ENCODE assay signal across 23 cellular contexts in genomic region chr16:86120982-86121242, GRCh38.
DNase-seq lines count a peak whose midpoint lies in the region; ATAC-seq, FAIRE-seq and TF ChIP-seq lines count a peak whose summit lies in the region.
"Had no signal": no experiment of that assay in that cellular context is flagged by ENCODE, and none has a peak within 500 bp of the region (broad histone marks: within the 10 kb centered on the region; RNA-seq: fewer than 3 reads in every experiment).

No MANE protein-coding gene starts in this region.

- CTCF ChIA-PET in GM12878 (lab: Yijun Ruan, JAX) = interaction anchor here (1.1 to 1.5 kb wide), 3 partner anchors 10 to 300 kb away, joined by 3 to 5 read pairs (median 4); no protein-coding TSS in a partner anchor
- CTCF ChIA-PET in CD4-positive, alpha-beta T cell (lab: Charles Lee) = no interaction called here
- CTCF ChIA-PET in activated CD8-positive, alpha-beta memory T cell treated with anti-CD3 and anti-CD28 coated beads, Interleukin-2, amount 10 ng/mL, durations not matched to agents 7 days and 5 days (lab: Charles Lee) = no interaction called here

- H3K9me3 ChIP-seq in GM12878 (replicated peaks; ENCODE audit: control insufficient read depth, insufficient read depth, low read length) = no peaks in the 10 kb centered on the region
- no peaks in the 10 kb centered on the region for H3K9me3 ChIP-seq in CD4-positive, alpha-beta T cell (ENCODE audit: control insufficient read depth, low read length)

- H3K79me2 ChIP-seq in GM12878 (ENCODE audit: control insufficient read depth, insufficient read depth, low read length) = no peaks in the 10 kb centered on the region

- no peak for TF ChIP-seq EP300 in GM12878 (IDR thresholded peaks at IDR 0.05; ENCODE audit: borderline replicate concordance in 1 of 2, control insufficient read depth in 1 of 2, low read depth in 2 of 2, low read length in 2 of 2)

- no peaks in the 10 kb centered on the region for H3K36me3 Mint-ChIP-seq in activated T-cell treated with anti-CD3 and anti-CD28 coated beads, Interleukin-2, amount 50 U/mL, for 4 hours (ENCODE audit: insufficient read depth)
- H3K36me3 Mint-ChIP-seq in activated T-cell treated with anti-CD3 and anti-CD28 coated beads, Interleukin-2, amount 50 U/mL, for 72 hours (ENCODE audit: insufficient read depth in 2 of 2) = no peaks in the 10 kb centered on the region
- H3K36me3 Mint-ChIP-seq in osteocyte (ENCODE audit: unreplicated experiment) = no peaks in the 10 kb centered on the region
- H3K36me3 Mint-ChIP-seq in CD4-positive, alpha-beta T cell (ENCODE audit: low read depth) = no peaks in the 10 kb centered on the region
- H3K36me3 Mint-ChIP-seq in activated CD8-positive, alpha-beta memory T cell treated with anti-CD3 and anti-CD28 coated beads, Interleukin-2, amount 10 ng/mL, durations not matched to agents 7 days and 5 days = no peaks in the 10 kb centered on the region
- H3K36me3 Mint-ChIP-seq: CD8-positive, alpha-beta T cell had no signal

- no peak overlapping the region for H2AFZ ChIP-seq in GM12878 (ENCODE audit: control insufficient read depth, low read depth, low read length)
- H2AFZ ChIP-seq: GM23338 had no signal

- H3K27me3 ChIP-seq in GM12878 (replicated peaks in 1 of 2; ENCODE audit: control insufficient read depth in 2 of 2, insufficient read depth in 2 of 2, low read length in 1 of 2) = peaks cover 0 to 4% of the 10 kb centered on the region in 2 experiments; a peak in 2 of 4 replicates
- H3K27me3 ChIP-seq in CD4-positive, alpha-beta T cell (ENCODE audit: control insufficient read depth, insufficient read depth, low read length) = peaks cover 23% of the 10 kb centered on the region

- BruUV-seq in GM12878 (replicated peaks; lab: Mats Ljungman, UMichigan) = no TSS peak

- no peak overlapping the region for H3K4me3 ChIP-seq in GM12878
- H3K4me3 ChIP-seq: GM23338 had no signal

- no peak overlapping the region for H3K27ac Mint-ChIP-seq in activated T-cell treated with anti-CD3 and anti-CD28 coated beads, Interleukin-2, amount 50 U/mL, for 72 hours
- H3K27ac Mint-ChIP-seq in osteocyte (ENCODE audit: unreplicated experiment) = no peak overlapping the region
- no peak overlapping the region for H3K27ac Mint-ChIP-seq in CD4-positive, alpha-beta T cell
- H3K27ac Mint-ChIP-seq in activated CD8-positive, alpha-beta memory T cell treated with anti-CD3 and anti-CD28 coated beads, Interleukin-2, amount 10 ng/mL, durations not matched to agents 7 days and 5 days = no peak overlapping the region
- H3K27ac Mint-ChIP-seq: B cell; CD8-positive, alpha-beta T cell; GM23338; H9 had no signal

- H3K4me1 ChIP-seq in GM12878 (ENCODE audit: control insufficient read depth, insufficient read depth, low read length) = no peaks in the 10 kb centered on the region

- SMC1A ChIA-PET in GM12878 (lab: Charles Lee; ENCODE audit: uncharacterized antibody, unreplicated experiment) = interaction anchor here (0.8 to 2.1 kb wide), 8 partner anchors 16 to 398 kb away, joined by 3 to 8 read pairs (median 4); no protein-coding TSS in a partner anchor

- POLR2A ChIA-PET in GM12878 (lab: Charles Lee) = interaction anchor here (0.6 kb wide), 2 partner anchors 23 to 1641 kb away, joined by 3 read pairs; no protein-coding TSS in a partner anchor
- POLR2A ChIA-PET in CD4-positive, alpha-beta T cell (lab: Charles Lee) = no interaction called here

- H3K36me3 ChIP-seq in GM12878 (ENCODE audit: control insufficient read depth in 2 of 2, insufficient read depth in 2 of 2, low read length in 1 of 2) = no peaks in the 10 kb centered on the region

- 30% methylated on average over 2 of the region's 2 CpGs for WGBS in GM12878 (ENCODE audit: insufficient coverage, insufficient replicate concordance, low lambda C conversion rate, missing lambda C conversion rate)

- intact Hi-C loops in GM12878 (cut with micrococcal nuclease; ENCODE audit: unreplicated experiment) = no loop called here
- intact Hi-C loops in CD4-positive, alpha-beta T cell (cut with DNase I, micrococcal nuclease) = no loop called here

- H3K4me3 Mint-ChIP-seq in activated T-cell treated with anti-CD3 and anti-CD28 coated beads, Interleukin-2, amount 50 U/mL, for 4 hours = no peak overlapping the region
- H3K4me3 Mint-ChIP-seq in activated T-cell treated with anti-CD3 and anti-CD28 coated beads, Interleukin-2, amount 50 U/mL, for 72 hours = no peak overlapping the region
- no peak overlapping the region for H3K4me3 Mint-ChIP-seq in osteocyte (ENCODE audit: unreplicated experiment)
- no peak overlapping the region for H3K4me3 Mint-ChIP-seq in CD4-positive, alpha-beta T cell
- no peak overlapping the region for H3K4me3 Mint-ChIP-seq in activated CD8-positive, alpha-beta memory T cell treated with anti-CD3 and anti-CD28 coated beads, Interleukin-2, amount 10 ng/mL, durations not matched to agents 7 days and 5 days
- H3K4me3 Mint-ChIP-seq: B cell; CD8-positive, alpha-beta T cell; GM23338; H9 had no signal

- H3K4me1 Mint-ChIP-seq in activated T-cell treated with anti-CD3 and anti-CD28 coated beads, Interleukin-2, amount 50 U/mL, for 4 hours (ENCODE audit: low read depth) = no peaks in the 10 kb centered on the region
- peaks cover 4% of the 10 kb centered on the region for H3K4me1 Mint-ChIP-seq in activated T-cell treated with anti-CD3 and anti-CD28 coated beads, Interleukin-2, amount 50 U/mL, for 72 hours (ENCODE audit: low read depth)
- H3K4me1 Mint-ChIP-seq in osteocyte (ENCODE audit: unreplicated experiment) = peaks cover 2% of the 10 kb centered on the region
- H3K4me1 Mint-ChIP-seq in CD4-positive, alpha-beta T cell (ENCODE audit: low read depth) = no peaks in the 10 kb centered on the region
- H3K4me1 Mint-ChIP-seq in activated CD8-positive, alpha-beta memory T cell treated with anti-CD3 and anti-CD28 coated beads, Interleukin-2, amount 10 ng/mL, durations not matched to agents 7 days and 5 days = no peaks in the 10 kb centered on the region
- H3K4me1 Mint-ChIP-seq: B cell had no signal

- DNase-seq in activated T-cell treated with anti-CD3 and anti-CD28 coated beads, Interleukin-2, amount 50 U/mL, for 4 hours = no peak
- DNase-seq in activated T-cell treated with anti-CD3 and anti-CD28 coated beads, Interleukin-2, amount 50 U/mL, for 72 hours = no peak
- DNase-seq in GM12878 (ENCODE audit: low read depth, low spot score) (no peak), osteocyte (ENCODE audit: extremely low spot score, unreplicated experiment) (peak; percentile 8), NCI-H446 (lab: John Stamatoyannopoulos, UW) (no peak)
- DNase-seq in CD4-positive, alpha-beta T cell = no peak
- DNase-seq in activated CD8-positive, alpha-beta memory T cell treated with anti-CD3 and anti-CD28 coated beads, Interleukin-2, amount 10 ng/mL, durations not matched to agents 7 days and 5 days = no peak
- DNase-seq: 8988T; ACHN; CD8-positive, alpha-beta T cell; COR-L47; DMS153; DMS79 treated with DMSO at 0.1 percent for 48 hours; EL; H9 had no signal

- H3K9me3 Mint-ChIP-seq in activated T-cell treated with anti-CD3 and anti-CD28 coated beads, Interleukin-2, amount 50 U/mL, for 4 hours = no peaks in the 10 kb centered on the region
- no peaks in the 10 kb centered on the region for H3K9me3 Mint-ChIP-seq in activated T-cell treated with anti-CD3 and anti-CD28 coated beads, Interleukin-2, amount 50 U/mL, for 72 hours
- H3K9me3 Mint-ChIP-seq in osteocyte (ENCODE audit: unreplicated experiment) = no peaks in the 10 kb centered on the region
- no peaks in the 10 kb centered on the region for H3K9me3 Mint-ChIP-seq in CD4-positive, alpha-beta T cell
- no peaks in the 10 kb centered on the region for H3K9me3 Mint-ChIP-seq in activated CD8-positive, alpha-beta memory T cell treated with anti-CD3 and anti-CD28 coated beads, Interleukin-2, amount 10 ng/mL, durations not matched to agents 7 days and 5 days (ENCODE audit: low read depth)
- H3K9me3 Mint-ChIP-seq: CD8-positive, alpha-beta T cell; GM23338; H9 had no signal

- H3K27me3 Mint-ChIP-seq in activated T-cell treated with anti-CD3 and anti-CD28 coated beads, Interleukin-2, amount 50 U/mL, for 4 hours (ENCODE audit: low read depth) = peaks cover 11% of the 10 kb centered on the region
- peaks cover 42% of the 10 kb centered on the region for H3K27me3 Mint-ChIP-seq in activated T-cell treated with anti-CD3 and anti-CD28 coated beads, Interleukin-2, amount 50 U/mL, for 72 hours (ENCODE audit: low read depth)
- peaks cover 27% of the 10 kb centered on the region for H3K27me3 Mint-ChIP-seq in osteocyte (ENCODE audit: unreplicated experiment)
- H3K27me3 Mint-ChIP-seq in CD4-positive, alpha-beta T cell = peaks cover 24% of the 10 kb centered on the region
- H3K27me3 Mint-ChIP-seq in activated CD8-positive, alpha-beta memory T cell treated with anti-CD3 and anti-CD28 coated beads, Interleukin-2, amount 10 ng/mL, durations not matched to agents 7 days and 5 days = peaks cover 8% of the 10 kb centered on the region

- ATAC-seq in activated T-cell treated with anti-CD3 and anti-CD28 coated beads, Interleukin-2, amount 50 U/mL, for 4 hours = peak; percentile 17 to 43
- no peak for ATAC-seq in activated T-cell treated with anti-CD3 and anti-CD28 coated beads, Interleukin-2, amount 50 U/mL, for 72 hours (replicated peaks in 1 of 2)
- ATAC-seq in GM12878 = no peak
- no peak for ATAC-seq in CD4-positive, alpha-beta T cell (ENCODE audit: poor library complexity)
- no peak for ATAC-seq in activated CD8-positive, alpha-beta memory T cell treated with anti-CD3 and anti-CD28 coated beads, Interleukin-2, amount 10 ng/mL, durations not matched to agents 7 days and 5 days
- ATAC-seq: CD8-positive, alpha-beta T cell; GM23338; HepG2 had no signal

- no peak overlapping the region for H3K4me2 ChIP-seq in GM12878 (ENCODE audit: control insufficient read depth, insufficient read depth)
- H3K4me2 ChIP-seq: GM23338 had no signal

- no peak for TF ChIP-seq RAD21 in GM12878 (IDR thresholded peaks at IDR 0.05; ENCODE audit: insufficient read depth, low read depth, low read length)

- RAD21 ChIA-PET in GM12878 (lab: Charles Lee; ENCODE audit: unreplicated experiment) = interaction anchor here (0.9 to 1.9 kb wide), 4 partner anchors 17 to 300 kb away, joined by 3 to 5 read pairs (median 4); no protein-coding TSS in a partner anchor

- no peaks in the 10 kb centered on the region for H4K20me1 ChIP-seq in GM12878 (ENCODE audit: control insufficient read depth, insufficient read depth)

- no peak for TF ChIP-seq POLR2A in GM12878 (IDR thresholded peaks at IDR 0.05; ENCODE audit: low read depth, low read length)

- TF ChIP-seq CTCF in GM12878 (IDR thresholded peaks at IDR 0.05 in 2 of 3, conservative IDR thresholded peaks at IDR 0.05 in 1 of 3; ENCODE audit: control insufficient read depth in 2 of 3, extremely low read depth in 1 of 3, insufficient read depth in 1 of 3, low read depth in 3 of 3, low read length in 3 of 3) = no peak
- TF ChIP-seq CTCF in osteocyte (IDR thresholded peaks at IDR 0.05) = no peak
- no peak for TF ChIP-seq CTCF in CD4-positive, alpha-beta T cell (IDR thresholded peaks at IDR 0.05)

- no peak for FAIRE-seq in GM12878 (lab: Jason Lieb, UNC)
- FAIRE-seq: D721Med, G401.6, GM12892, HepG2, HTR-8/SVneo had no signal

- no peak overlapping the region for H3K9ac ChIP-seq in GM12878 (ENCODE audit: control insufficient read depth, insufficient read depth, low read length)

- no peak overlapping the region for H3K27ac ChIP-seq in GM12878 (ENCODE audit: control insufficient read depth, insufficient read depth)
- no peak overlapping the region for H3K27ac ChIP-seq in CD4-positive, alpha-beta T cell (ENCODE audit: low read depth, low read length)
- H3K27ac ChIP-seq: C4-2B had no signal

- in situ Hi-C loops in GM12878 (cut with MboI) = no loop called here

Comparison
In these comparisons a context has a peak if more than half of its experiments do, and no peak if none do; other contexts are left out.
1. ATAC-seq: peak in activated T-cell treated with anti-CD3 and anti-CD28 coated beads, Interleukin-2, amount 50 U/mL, for 4 hours (2 of 2); none in activated T-cell treated with anti-CD3 and anti-CD28 coated beads, Interleukin-2, amount 50 U/mL, for 72 hours (0 of 2), GM12878 (single experiment), CD4-positive, alpha-beta T cell (single experiment) and activated CD8-positive, alpha-beta memory T cell treated with anti-CD3 and anti-CD28 coated beads, Interleukin-2, amount 10 ng/mL, durations not matched to agents 7 days and 5 days (single experiment).